Comparison of ENCODE assay signal across 1 cellular context in genomic region chr12:92926549-92926948, GRCh38.
TF ChIP-seq lines count a peak whose summit lies in the region.

No MANE protein-coding gene starts in this region.

TF ChIP-seq in neural cell, 6 proteins besides CTCF, POLR2A, EP300 and RAD21 (continued from another document):
- no peak for TF ChIP-seq REST (IDR thresholded peaks at IDR 0.05; ENCODE audit: borderline replicate concordance)
- no peak for TF ChIP-seq POLR2AphosphoS5 (IDR thresholded peaks at IDR 0.05)
